In the genomic region with DNA sequence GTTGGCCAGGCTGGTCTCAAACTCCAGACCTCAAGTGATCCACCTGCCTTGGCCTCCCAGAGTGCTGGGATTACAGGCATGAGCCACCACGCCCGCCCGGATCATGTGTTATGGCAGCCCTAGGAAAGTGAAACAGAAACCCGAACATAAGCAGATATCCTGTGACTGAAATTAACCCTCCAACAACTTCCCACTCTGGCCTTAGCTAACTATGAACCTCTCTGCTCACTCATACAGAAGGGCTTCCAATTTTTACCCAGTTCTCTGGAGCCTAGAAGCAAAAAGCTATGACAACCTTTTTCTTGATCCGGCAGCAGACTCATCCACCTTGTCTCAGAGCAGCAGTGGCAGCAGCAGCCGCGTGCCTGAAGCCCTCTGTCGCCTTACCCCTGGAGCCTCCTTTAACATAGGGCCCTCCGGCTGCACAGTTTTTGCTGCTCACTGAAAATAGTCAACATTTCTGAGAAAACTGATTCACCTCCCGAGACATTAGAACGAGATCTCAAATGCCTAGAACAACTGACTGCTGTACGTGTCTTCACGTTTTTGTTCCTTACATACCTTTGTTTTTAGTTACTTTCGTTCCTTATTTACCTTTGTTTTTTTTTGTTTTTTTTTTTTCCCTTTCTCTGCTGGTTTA, we compare ENCODE assay signal across 9 cellular contexts. TPM values are rescaled to one million over a fixed set of nuclear protein-coding genes. Genes with fewer than 3 reads are reported as not detected.
DNase-seq lines count a peak whose midpoint lies in the region; ATAC-seq and TF ChIP-seq lines count a peak whose summit lies in the region.
"Had no signal": no experiment of that assay in that cellular context is flagged by ENCODE, and none has a peak within 500 bp of the region (broad histone marks: within the 10 kb centered on the region; RNA-seq: fewer than 3 reads in every experiment).

No MANE protein-coding gene starts in this region.

- H3K23ac ChIP-seq in trophoblast cell (ENCODE audit: low read length): no peak overlapping the region

- no peak overlapping the region for H3K18ac ChIP-seq in trophoblast cell (ENCODE audit: low read length)

- H3K36me3 ChIP-seq in OCI-LY7 (ENCODE audit: insufficient read depth, low read length): no peaks in the 10 kb centered on the region
- no peaks in the 10 kb centered on the region for H3K36me3 ChIP-seq in trophoblast cell (ENCODE audit: control insufficient read depth in 1 of 2, insufficient read depth in 2 of 2, low read length in 2 of 2)
- H3K36me3 ChIP-seq in vagina: no peaks in the 10 kb centered on the region

- H3K14ac ChIP-seq in trophoblast cell (ENCODE audit: low read length): no peak overlapping the region

- H3K79me1 ChIP-seq in trophoblast cell (ENCODE audit: low read length): no peaks in the 10 kb centered on the region

- H3K9me2 ChIP-seq in OCI-LY7 (ENCODE audit: insufficient read depth, low read length): no peaks in the 10 kb centered on the region

- DNase-seq in GDM1 (lab: John Stamatoyannopoulos, UW) (peak; percentile 11), OCI-LY7 (ENCODE audit: low spot score) (no peak), trophoblast cell (peak; percentile 89 to 92), lower leg skin (ENCODE audit: low spot score in 2 of 2) (no peak), vagina (ENCODE audit: extremely low spot score in 2 of 2) (no peak), substantia nigra (lab: John Stamatoyannopoulos, UW) (no peak)
- DNase-seq in activated naive CD8-positive, alpha-beta T cell treated with anti-CD3 and anti-CD28 coated beads for 36 hours: peak; percentile 26

- no peaks in the 10 kb centered on the region for H3K27me3 Mint-ChIP-seq in activated naive CD8-positive, alpha-beta T cell treated with anti-CD3 and anti-CD28 coated beads for 36 hours

- no peak overlapping the region for H2BK120ac ChIP-seq in trophoblast cell (ENCODE audit: insufficient read depth, low read length, poor library complexity)

- peak overlapping the region; percentile 91 for H3K27ac Mint-ChIP-seq in activated naive CD8-positive, alpha-beta T cell treated with anti-CD3 and anti-CD28 coated beads for 36 hours

- no peak for ATAC-seq in GM21390 (IDR thresholded peaks at IDR 0.05; ENCODE audit: unreplicated experiment)

- no peak overlapping the region for H4K91ac ChIP-seq in trophoblast cell (ENCODE audit: low read depth, low read length)

- peak overlapping the region; percentile 61 for H3K4me3 Mint-ChIP-seq in activated naive CD8-positive, alpha-beta T cell treated with anti-CD3 and anti-CD28 coated beads for 36 hours

- POLR2A ChIA-PET in OCI-LY7 (lab: Charles Lee): interaction anchor here (0.6 kb wide), 2 partner anchors 24 to 1765 kb away, joined by 3 to 4 read pairs; no protein-coding TSS in a partner anchor

- no peak overlapping the region for H4K12ac ChIP-seq in trophoblast cell (ENCODE audit: low read depth, low read length)

- intact Hi-C loops in OCI-LY7 (cut with micrococcal nuclease; ENCODE audit: unreplicated experiment): no loop called here
- intact Hi-C loops in lower leg skin (cut with DNase I; ENCODE audit: low total_unique reads): no loop called here
- intact Hi-C loops in vagina (cut with DNase I): no loop called here

- H3K4ac ChIP-seq in trophoblast cell (ENCODE audit: low read depth, low read length): no peak overlapping the region

- H4K20me1 ChIP-seq in OCI-LY7 (ENCODE audit: insufficient read depth, low read length): no peaks in the 10 kb centered on the region

- H3K4me1 ChIP-seq in OCI-LY7 (ENCODE audit: insufficient read depth, low read length, poor library complexity, severe bottlenecking) (peaks cover 17% of the 10 kb centered on the region), trophoblast cell (ENCODE audit: control insufficient read depth in 1 of 2, insufficient read depth in 2 of 2, low read length in 2 of 2) (no peaks in the 10 kb centered on the region), vagina (peaks cover 11% of the 10 kb centered on the region)

- no peak overlapping the region for H3K9ac ChIP-seq in trophoblast cell (ENCODE audit: low read length)

- H2AFZ ChIP-seq in OCI-LY7 (ENCODE audit: low read length): peak overlapping the region; percentile 21; the same call in 1 of the 2 replicates
- H2AFZ ChIP-seq in trophoblast cell (ENCODE audit: insufficient read depth, low read length, poor library complexity): no peak overlapping the region

- no peak overlapping the region for H4K8ac ChIP-seq in trophoblast cell (ENCODE audit: low read depth, low read length)

- H3K4me2 ChIP-seq in OCI-LY7 (ENCODE audit: low read length): peak overlapping the region; percentile 23; the same call in 1 of the 2 replicates
- H3K4me2 ChIP-seq in trophoblast cell (ENCODE audit: low read length): no peak overlapping the region

- H3K27ac ChIP-seq in OCI-LY7 (ENCODE audit: low read depth, low read length, poor library complexity, severe bottlenecking) (no peak overlapping the region), trophoblast cell (ENCODE audit: low read depth, low read length) (no peak overlapping the region), vagina (no peak overlapping the region), substantia nigra (ENCODE audit: low read depth, low read length, poor library complexity, severe bottlenecking) (no peak overlapping the region)
- H3K27ac ChIP-seq: VCaP had no signal

- CTCF ChIA-PET in OCI-LY7 (lab: Charles Lee; ENCODE audit: unreplicated experiment): no interaction called here

- H3K27me3 ChIP-seq in trophoblast cell (ENCODE audit: insufficient read depth, low read length) (no peaks in the 10 kb centered on the region), vagina (no peaks in the 10 kb centered on the region)

- H3K79me2 ChIP-seq in OCI-LY7 (ENCODE audit: insufficient read depth, low read depth, low read length) (no peaks in the 10 kb centered on the region), trophoblast cell (ENCODE audit: control insufficient read depth, insufficient read depth, low read length, poor library complexity) (no peaks in the 10 kb centered on the region)

- H3K9me3 Mint-ChIP-seq in activated naive CD8-positive, alpha-beta T cell treated with anti-CD3 and anti-CD28 coated beads for 36 hours: no peaks in the 10 kb centered on the region

- H2BK5ac ChIP-seq in trophoblast cell (ENCODE audit: low read depth, low read length, poor library complexity): no peak overlapping the region

- no peak for TF ChIP-seq CTCF in OCI-LY7 (conservative IDR thresholded peaks at IDR 0.05; ENCODE audit: low read length)
- no peak for TF ChIP-seq CTCF in lower leg skin (IDR thresholded peaks at IDR 0.05)
- TF ChIP-seq CTCF in vagina (IDR thresholded peaks at IDR 0.05): no peak

- no peak overlapping the region for H2BK12ac ChIP-seq in trophoblast cell (ENCODE audit: low read length)

- no peaks in the 10 kb centered on the region for H3K9me3 ChIP-seq in OCI-LY7 (ENCODE audit: low read length)
- no peaks in the 10 kb centered on the region for H3K9me3 ChIP-seq in trophoblast cell (ENCODE audit: insufficient read depth, low read depth, low read length)
- H3K9me3 ChIP-seq in vagina: no peaks in the 10 kb centered on the region

- BruUV-seq in OCI-LY7 (replicated peaks; lab: Mats Ljungman, UMichigan): no TSS peak

- no CpG with 5 or more reads among the region's 14 CpGs for WGBS in trophoblast cell (ENCODE audit: extremely low coverage, insufficient coverage, insufficient read length)
- 77 to 81% methylated on average over 14 of the region's 14 CpGs for WGBS in lower leg skin, 2 donors

- H3K36me3 Mint-ChIP-seq in activated naive CD8-positive, alpha-beta T cell treated with anti-CD3 and anti-CD28 coated beads for 36 hours: peaks cover 2% of the 10 kb centered on the region

- H3K4me3 ChIP-seq in OCI-LY7 (ENCODE audit: low read depth, low read length, poor library complexity, severe bottlenecking): no peak overlapping the region
- H3K4me3 ChIP-seq in trophoblast cell (ENCODE audit: low read depth, low read length): no peak overlapping the region
- H3K4me3 ChIP-seq in lower leg skin (ENCODE audit: low read depth, poor library complexity, severe bottlenecking): no peak overlapping the region
- no peak overlapping the region for H3K4me3 ChIP-seq in vagina

- H3K4me1 Mint-ChIP-seq in activated naive CD8-positive, alpha-beta T cell treated with anti-CD3 and anti-CD28 coated beads for 36 hours: peaks cover 28% of the 10 kb centered on the region

- H2AK5ac ChIP-seq in trophoblast cell (ENCODE audit: low read length): no peak overlapping the region

- TF ChIP-seq POLR2A in lower leg skin (IDR thresholded peaks at IDR 0.05) (no peak), vagina (IDR thresholded peaks at IDR 0.05) (no peak)

RNA-seq across cellular contexts. Expression of a gene that starts 9.3 kb away (rescaled TPM):
- 12.0 TPM in 2 replicates for total RNA-seq in OCI-LY7 (2014; rRNA removed; shearing (Covaris generic))
- total RNA-seq in OCI-LY7 (2022): not detected in 2 replicates
- 10 to 100 TPM; 43.4 to 43.7 TPM for total RNA-seq in activated naive CD8-positive, alpha-beta T cell treated with anti-CD3 and anti-CD28 coated beads for 36 hours
- 5.0 and 5.6 TPM in 2 replicates for polyA plus RNA-seq in trophoblast cell (2013)
- 100 to 1,000 TPM; 312 to 945 (median 473) TPM for total RNA-seq in lower leg skin
- total RNA-seq in vagina: 369 TPM

RNA-seq across cellular contexts. Expression of a gene that starts 18.8 kb away (rescaled TPM):
- 16.1 and 19.1 TPM in 2 replicates for total RNA-seq in OCI-LY7 (2014; rRNA removed; shearing (Covaris generic))
- total RNA-seq in OCI-LY7 (2022): 28.1 and 31.4 TPM in 2 replicates
- 10 to 100 TPM; 15.0 to 15.9 TPM for total RNA-seq in activated naive CD8-positive, alpha-beta T cell treated with anti-CD3 and anti-CD28 coated beads for 36 hours
- 17.4 and 20.0 TPM in 2 replicates for polyA plus RNA-seq in trophoblast cell (2013)
- 10 to 100 TPM; 21.1 to 41.6 (median 30.1) TPM for total RNA-seq in lower leg skin
- 28.7 TPM for total RNA-seq in vagina

RNA-seq across cellular contexts. Expression of a gene that starts 55.7 kb away (rescaled TPM):
- not detected in 2 replicates for total RNA-seq in OCI-LY7 (2014; rRNA removed; shearing (Covaris generic))
- not detected in 2 replicates for total RNA-seq in OCI-LY7 (2022)
- 1 to 10 TPM; 9.5 to 9.7 TPM for total RNA-seq in activated naive CD8-positive, alpha-beta T cell treated with anti-CD3 and anti-CD28 coated beads for 36 hours
- polyA plus RNA-seq in trophoblast cell (2013): 2.9 and 3.3 TPM in 2 replicates
- total RNA-seq in lower leg skin: 10 to 100 TPM; 21.3 to 45.9 (median 37.9) TPM
- total RNA-seq in vagina: 45.2 TPM

Comparison
In these comparisons a context has a peak if more than half of its experiments do, and no peak if none do; other contexts are left out.
1. DNase-seq: peak in GDM1 (single experiment), activated naive CD8-positive, alpha-beta T cell treated with anti-CD3 and anti-CD28 coated beads for 36 hours (single experiment) and trophoblast cell (2 of 2); none in OCI-LY7 (single experiment), lower leg skin (0 of 2), vagina (0 of 2) and substantia nigra (0 of 49).
2. RNA of a gene that starts 55.7 kb away (total RNA-seq): 45.2 TPM in vagina (single experiment), 21.3 to 45.9 TPM in lower leg skin and 9.5 to 9.7 TPM in activated naive CD8-positive, alpha-beta T cell treated with anti-CD3 and anti-CD28 coated beads for 36 hours; not detected in OCI-LY7; every median in the first group is over 10 times any median in the second.